19 cellular contexts compared by ENCODE assay signal in the genomic region with DNA sequence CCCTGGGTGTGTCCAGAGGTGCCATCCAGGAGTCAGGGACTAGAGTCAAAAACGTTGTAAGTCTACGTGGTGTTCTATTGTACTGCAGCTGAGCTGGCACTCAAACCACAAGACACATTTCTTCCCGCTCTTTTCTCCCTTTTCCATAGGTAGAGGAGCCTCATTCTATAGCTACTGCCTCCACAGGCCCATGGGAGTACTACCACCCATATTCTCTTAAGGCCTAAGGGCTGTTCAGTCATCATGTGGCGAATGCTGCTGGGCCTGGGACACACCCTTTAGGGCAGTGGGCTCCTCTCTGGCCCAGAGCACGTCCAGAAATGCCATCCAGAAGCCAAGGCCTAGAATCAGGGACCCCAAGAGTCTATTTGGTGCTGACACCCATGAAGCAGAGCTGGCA.
"Had no signal": no experiment of that assay in that cellular context is flagged by ENCODE, and none has a peak within 500 bp of the region (broad histone marks: within the 10 kb centered on the region; RNA-seq: fewer than 3 reads in every experiment).

No MANE protein-coding gene starts in this region.

- H3K9me3 ChIP-seq: colonic mucosa, right lobe of liver had no signal

- H3K4me1 Mint-ChIP-seq: central memory CD8-positive, alpha-beta T cell had no signal

- H3K4me3 Mint-ChIP-seq: activated T-cell treated with anti-CD3 and anti-CD28 coated beads, Interleukin-2, amount 50 U/mL, for 72 hours; central memory CD8-positive, alpha-beta T cell had no signal

- H3K4me3 ChIP-seq: ascending aorta, colonic mucosa, left lung, pancreas, right lobe of liver, stomach had no signal

- H3K36me3 ChIP-seq: ascending aorta, colonic mucosa, left lung, pancreas, right lobe of liver, stomach, WERI-Rb-1 had no signal

- H3K27ac Mint-ChIP-seq: activated T-cell treated with anti-CD3 and anti-CD28 coated beads, Interleukin-2, amount 50 U/mL, for 72 hours had no signal

- H3K27me3 ChIP-seq: ascending aorta, colonic mucosa, left lung, pancreas, right lobe of liver, stomach had no signal

- H3K27me3 Mint-ChIP-seq: central memory CD8-positive, alpha-beta T cell had no signal

- ATAC-seq: activated T-cell treated with anti-CD3 and anti-CD28 coated beads, Interleukin-2, amount 50 U/mL, for 72 hours; left lung; pancreas; right lobe of liver had no signal

- DNase-seq: activated CD4-positive, alpha-beta T cell treated with anti-CD3 and anti-CD28 coated beads, Interleukin-2, amount 50 U/mL, for 4 hours; activated effector memory CD4-positive, alpha-beta T cell treated with anti-CD3 and anti-CD28 coated beads, Interleukin-2, amount 50 U/mL, for 16 hours; activated naive CD4-positive, alpha-beta T cell treated with anti-CD3 and anti-CD28 coated beads, Interleukin-2, amount 50 U/mL, for 16 hours; activated T-cell treated with anti-CD3 and anti-CD28 coated beads, Interleukin-2, amount 50 U/mL, for 72 hours; colonic mucosa; erythroblast; foreskin melanocyte; head of caudate nucleus; left lung; pancreas; right lobe of liver; small intestine; stimulated activated CD4-positive, alpha-beta T cell treated with anti-CD3 and anti-CD28 coated beads, Interleukin-4, amount 100 ng/mL, for 1 hour; stomach; trophoblast cell; WERI-Rb-1 had no signal

- FAIRE-seq: endometrium, pancreas, small intestine had no signal

- H3K4me1 ChIP-seq: ascending aorta, colonic mucosa, left lung, pancreas, right lobe of liver, stomach had no signal

- H3K27ac ChIP-seq: ascending aorta, colonic mucosa, left lung, pancreas, right lobe of liver, stomach, WERI-Rb-1 had no signal
